Comparison of ENCODE assay signal across 33 cellular contexts in genomic region chr11:122187373-122188165, GRCh38.
DNase-seq lines count a peak whose midpoint lies in the region; ATAC-seq, FAIRE-seq and TF ChIP-seq lines count a peak whose summit lies in the region.
"Had no signal": no experiment of that assay in that cellular context is flagged by ENCODE, and none has a peak within 500 bp of the region (broad histone marks: within the 10 kb centered on the region; RNA-seq: fewer than 3 reads in every experiment).

No MANE protein-coding gene starts in this region.

- H2AFZ ChIP-seq in keratinocyte (ENCODE audit: control insufficient read depth, low read length): no peak overlapping the region
- H2AFZ ChIP-seq: hepatocyte, neural progenitor cell had no signal

- H3K4me1 ChIP-seq in Panc1 (ENCODE audit: control insufficient read depth, insufficient read depth, low read length): peaks cover 3% of the 10 kb centered on the region; the same call in 1 of the 2 replicates
- no peaks in the 10 kb centered on the region for H3K4me1 ChIP-seq in breast epithelium
- H3K4me1 ChIP-seq in keratinocyte (ENCODE audit: control insufficient read depth, extremely low read depth, insufficient read depth, low read length): peaks cover 45% of the 10 kb centered on the region
- H3K4me1 ChIP-seq in vagina: peaks cover 6% of the 10 kb centered on the region
- H3K4me1 ChIP-seq: colonic mucosa, neural progenitor cell, stomach had no signal

- ATAC-seq in Panc1 (no peak), GM21447 (IDR thresholded peaks at IDR 0.05; ENCODE audit: unreplicated experiment) (no peak)
- ATAC-seq: esophagus mucosa, left colon, SK-N-SH treated with all-trans-retinoic acid at 6 μM for 48 hours had no signal

- no peaks in the 10 kb centered on the region for H3K9me1 ChIP-seq in keratinocyte (ENCODE audit: control insufficient read depth, extremely low read depth, insufficient read depth, low read length)

- no peaks in the 10 kb centered on the region for H3K27me3 ChIP-seq in Panc1 (ENCODE audit: control insufficient read depth, insufficient read depth, low read length)
- H3K27me3 ChIP-seq in breast epithelium: no peaks in the 10 kb centered on the region
- H3K27me3 ChIP-seq in keratinocyte (ENCODE audit: control insufficient read depth, extremely low read depth, insufficient read depth, low read length): no peaks in the 10 kb centered on the region
- H3K27me3 ChIP-seq in vagina: no peaks in the 10 kb centered on the region
- H3K27me3 ChIP-seq: colonic mucosa, gastrocnemius medialis, hepatocyte, neural progenitor cell, stomach had no signal

- in situ Hi-C loops in Panc1 (cut with HindIII; ENCODE audit: low pct_unique_long_range_greater_than_20kb, low sequenced_read_pairs): no loop called here

- peaks cover 19% of the 10 kb centered on the region for H3K79me2 ChIP-seq in keratinocyte (ENCODE audit: control insufficient read depth, insufficient read depth, low read length)
- H3K79me2 ChIP-seq: hepatocyte had no signal

- H3K36me3 ChIP-seq in Panc1 (ENCODE audit: control insufficient read depth, insufficient read depth, low read length) (no peaks in the 10 kb centered on the region), breast epithelium (no peaks in the 10 kb centered on the region), keratinocyte (ENCODE audit: control insufficient read depth in 2 of 2, extremely low read depth in 1 of 2, insufficient read depth in 2 of 2, low read length in 2 of 2) (peaks cover 2 to 11% of the 10 kb centered on the region in 2 experiments), vagina (no peaks in the 10 kb centered on the region)
- H3K36me3 ChIP-seq: colonic mucosa, gastrocnemius medialis, neural progenitor cell, stomach had no signal

- dilution Hi-C loops in keratinocyte (cut with MboI; ENCODE audit: extremely low pct_ligation_motif_present, low sequenced_read_pairs): no loop called here

- H3K9ac ChIP-seq in keratinocyte (ENCODE audit: control insufficient read depth, extremely low read depth, insufficient read depth, low read length): no peak overlapping the region
- H3K9ac ChIP-seq: neural progenitor cell had no signal

- peak overlapping the region; percentile 68 for H3K27ac ChIP-seq in Panc1 (ENCODE audit: low read length)
- H3K27ac ChIP-seq in breast epithelium: peak overlapping the region; percentile 68 to 79
- peak overlapping the region; percentile 56 for H3K27ac ChIP-seq in keratinocyte (ENCODE audit: control insufficient read depth, insufficient read depth, low read length)
- H3K27ac ChIP-seq in vagina: peak overlapping the region; percentile 64
- H3K27ac ChIP-seq: neural progenitor cell had no signal

- BruUV-seq in Panc1 (replicated peaks; lab: Mats Ljungman, UMichigan): no TSS peak

- peaks cover 23% of the 10 kb centered on the region; the same call in 1 of the 2 replicates for H3K9me3 ChIP-seq in Panc1 (ENCODE audit: control insufficient read depth, insufficient read depth, low read depth, low read length)
- peaks cover 3 to 14% of the 10 kb centered on the region in 2 donors for H3K9me3 ChIP-seq in breast epithelium
- peaks cover 22% of the 10 kb centered on the region for H3K9me3 ChIP-seq in keratinocyte (ENCODE audit: control insufficient read depth, low read depth, low read length)
- no peaks in the 10 kb centered on the region for H3K9me3 ChIP-seq in vagina
- H3K9me3 ChIP-seq: colonic mucosa, gastrocnemius medialis had no signal

- no peak overlapping the region for H3K4me3 ChIP-seq in Panc1 (ENCODE audit: low read depth in 2 of 2, low read length in 2 of 2)
- H3K4me3 ChIP-seq in breast epithelium: no peak overlapping the region
- H3K4me3 ChIP-seq in keratinocyte (ENCODE audit: control insufficient read depth in 2 of 3, extremely low read depth in 1 of 3, insufficient read depth in 2 of 3, low read depth in 1 of 3, low read length in 3 of 3): no peak overlapping the region
- no peak overlapping the region for H3K4me3 ChIP-seq in vagina
- H3K4me3 ChIP-seq: colonic mucosa, gastrocnemius medialis, hepatocyte, neural progenitor cell, stomach had no signal

- intact Hi-C loops in Panc1 (cut with micrococcal nuclease; ENCODE audit: unreplicated experiment): no loop called here
- intact Hi-C loops in breast epithelium (cut with DNase I; ENCODE audit: low total_unique reads): no loop called here
- intact Hi-C loops in vagina (cut with DNase I): no loop called here

- POLR2A ChIA-PET in Panc1 (lab: Charles Lee): no interaction called here

- CTCF ChIA-PET in Panc1 (lab: Charles Lee): no interaction called here

- TF ChIP-seq CTCF in Panc1 (IDR thresholded peaks at IDR 0.05) (no peak), breast epithelium (IDR thresholded peaks at IDR 0.05) (no peak), keratinocyte (optimal IDR thresholded peaks at IDR 0.05 in 1 of 3, IDR thresholded peaks at IDR 0.05 in 1 of 3, conservative IDR thresholded peaks at IDR 0.05 in 1 of 3; ENCODE audit: extremely low read depth in 1 of 3, insufficient read depth in 2 of 3, low read length in 3 of 3) (no peak), vagina (IDR thresholded peaks at IDR 0.05) (no peak)

- H4K20me1 ChIP-seq in keratinocyte (ENCODE audit: control insufficient read depth, extremely low read depth, insufficient read depth, low read length): no peaks in the 10 kb centered on the region

- DNase-seq in Panc1 (ENCODE audit: low read depth, low spot score) (no peak), breast epithelium (ENCODE audit: low spot score in 2 of 2) (no peak), keratinocyte (ENCODE audit: low read depth, low spot score) (no peak), vagina (ENCODE audit: extremely low spot score in 2 of 2) (no peak), AG08396 (ENCODE audit: low spot score) (no peak)
- DNase-seq in stimulated activated CD4-positive, alpha-beta T cell treated with anti-CD3 and anti-CD28 coated beads, Interleukin-2, amount 100 ng/mL, for 24 hours: no peak
- DNase-seq: activated CD4-positive, alpha-beta T cell treated with anti-CD3 and anti-CD28 coated beads for 4 hours; activated CD8-positive, alpha-beta memory T cell treated with anti-CD3 and anti-CD28 coated beads for 24 hours; activated gamma-delta T cell; activated T-cell treated with anti-CD3 and anti-CD28 coated beads, Interleukin-2, amount 50 U/mL, for 1 hour; colonic mucosa; DMS79; effector memory CD4-positive, alpha-beta T cell; gastrocnemius medialis; GDM1; KG1; left colon; MM.1S; NCI-H1417; NCI-H2029 treated with DMSO at 0.1 percent for 48 hours; NCI-H226; NCI-H748 treated with DMSO at 0.1 percent for 48 hours; posterior cingulate gyrus; stomach; T-helper 2 cell; trophoblast cell had no signal

- FAIRE-seq in keratinocyte (lab: Jason Lieb, UNC): peak; percentile 69
- FAIRE-seq: bronchial epithelial cell, HTR-8/SVneo had no signal

- TF ChIP-seq POLR2A in breast epithelium (IDR thresholded peaks at IDR 0.05) (no peak), vagina (IDR thresholded peaks at IDR 0.05) (no peak)

- H3K4me2 ChIP-seq in keratinocyte (ENCODE audit: control insufficient read depth, extremely low read depth, insufficient read depth, low read depth, low read length): no peak overlapping the region
- H3K4me2 ChIP-seq: hepatocyte, neural progenitor cell had no signal
